ENCODE assay signal across 1 cellular context in genomic region chr5:122492675-122493074, GRCh38.
TF ChIP-seq lines count a peak whose summit lies in the region.

No MANE protein-coding gene starts in this region.

TF ChIP-seq in H1, 55 proteins besides CTCF, POLR2A, EP300 and RAD21 (continued from another document):
- TF ChIP-seq ATF3 (IDR thresholded peaks at IDR 0.05; ENCODE audit: insufficient read depth, low read depth, low read length) = no peak
- TF ChIP-seq JUND (IDR thresholded peaks at IDR 0.05; ENCODE audit: low read length) = no peak
- TF ChIP-seq NRF1 (IDR thresholded peaks at IDR 0.05; ENCODE audit: low read depth, low read length) = no peak
- TF ChIP-seq RXRA (IDR thresholded peaks at IDR 0.05; ENCODE audit: insufficient read depth, low read depth, low read length) = no peak
TF ChIP-seq in H1: peak in this region for 0.
